In the genomic region with DNA sequence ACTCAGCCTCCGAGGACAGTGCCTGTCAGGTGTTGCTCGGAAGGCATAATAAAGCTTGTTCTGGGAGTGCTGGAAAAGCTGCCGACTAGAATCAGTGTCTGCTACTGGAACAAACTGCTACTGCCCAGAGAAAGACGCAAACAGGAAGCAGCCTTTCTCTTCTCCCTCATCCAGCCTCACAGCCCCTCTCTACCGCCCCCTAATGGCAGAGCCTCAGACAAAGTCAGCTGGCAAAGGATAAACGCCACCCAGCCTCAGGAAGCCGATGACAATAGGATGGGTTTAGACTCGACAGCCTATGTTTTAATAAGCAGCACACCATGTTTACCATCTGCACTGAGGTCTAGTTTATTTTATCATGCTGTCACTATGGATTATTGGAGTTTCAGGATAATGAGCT, we compare ENCODE assay signal across 8 cellular contexts.
A peak's percentile ranks its signal among the peaks of the same experiment; 100 is the strongest.
DNase-seq lines count a peak whose midpoint lies in the region; ATAC-seq and TF ChIP-seq lines count a peak whose summit lies in the region.

No MANE protein-coding gene starts in this region.

- no peak overlapping the region for H3K4me3 ChIP-seq in mesenchymal stem cell (ENCODE audit: insufficient read depth in 1 of 2, low read depth in 1 of 2, low read length in 2 of 2)

- peaks cover 0 to 9% of the 10 kb centered on the region in 2 experiments for H3K27me3 ChIP-seq in mesenchymal stem cell (ENCODE audit: control insufficient read depth in 1 of 2, insufficient read depth in 1 of 2, low read length in 2 of 2)

- no peak overlapping the region for H2BK5ac ChIP-seq in mesenchymal stem cell (ENCODE audit: low read depth, low read length, poor library complexity, severe bottlenecking)

- H3K4me3 Mint-ChIP-seq in MCF 10A (ENCODE audit: unreplicated experiment): no peak overlapping the region
- no peak overlapping the region for H3K4me3 Mint-ChIP-seq in activated CD4-positive, alpha-beta T cell treated with anti-CD3 and anti-CD28 coated beads, Interleukin-2, amount 10 ng/mL, durations not matched to agents 7 days and 5 days

- POLR2A ChIA-PET in MCF 10A (lab: Yijun Ruan, JAX): interaction anchor here (0.7 kb wide), 1 partner anchor 440 kb away, joined by 5 read pairs; no protein-coding TSS in a partner anchor
- POLR2A ChIA-PET in activated CD4-positive, alpha-beta T cell treated with anti-CD3 and anti-CD28 coated beads, Interleukin-2, amount 10 ng/mL, durations not matched to agents 7 days and 5 days (lab: Charles Lee): no interaction called here

- H3K79me1 ChIP-seq in mesenchymal stem cell (replicated peaks; ENCODE audit: low read length, poor library complexity, severe bottlenecking): no peaks in the 10 kb centered on the region

- no peak overlapping the region for H4K8ac ChIP-seq in mesenchymal stem cell (ENCODE audit: low read length)

- no peak overlapping the region for H3K4ac ChIP-seq in mesenchymal stem cell (ENCODE audit: low read depth in 1 of 2, low read length in 2 of 2)

- no peak overlapping the region for H3K27ac ChIP-seq in mesenchymal stem cell (ENCODE audit: low read length, poor library complexity, severe bottlenecking)

- H3K18ac ChIP-seq in mesenchymal stem cell (ENCODE audit: low read depth in 1 of 2, low read length in 2 of 2): no peak overlapping the region

- H3K4me1 Mint-ChIP-seq in MCF 10A (ENCODE audit: insufficient read depth, unreplicated experiment): peaks cover 8% of the 10 kb centered on the region
- no peaks in the 10 kb centered on the region for H3K4me1 Mint-ChIP-seq in activated CD4-positive, alpha-beta T cell treated with anti-CD3 and anti-CD28 coated beads, Interleukin-2, amount 10 ng/mL, durations not matched to agents 7 days and 5 days

- H3K23ac ChIP-seq in mesenchymal stem cell (ENCODE audit: low read length in 2 of 2): no peak overlapping the region

- DNase-seq in EL (peak; percentile 28), HuH-7.5 (ENCODE audit: low spot score) (peak; percentile 34), MCF 10A (ENCODE audit: unreplicated experiment) (peak; percentile 37), mesenchymal stem cell (peak; percentile 29)
- DNase-seq in effector CD4-positive, alpha-beta T cell: no peak
- no peak for DNase-seq in activated CD4-positive, alpha-beta T cell treated with anti-CD3 and anti-CD28 coated beads, Interleukin-2, amount 10 ng/mL, durations not matched to agents 7 days and 5 days

- H3K9ac ChIP-seq in mesenchymal stem cell (ENCODE audit: low read length): no peak overlapping the region

- no peak overlapping the region for H2AK5ac ChIP-seq in mesenchymal stem cell (ENCODE audit: low read length, severe bottlenecking)

- CTCF ChIA-PET in MCF 10A (lab: Yijun Ruan, JAX): interaction anchor here (0.6 to 1.7 kb wide), 5 partner anchors 10 to 442 kb away, joined by 3 to 11 read pairs (median 3); partner anchors contain the start of gene BAMBI
- CTCF ChIA-PET in activated CD4-positive, alpha-beta T cell treated with anti-CD3 and anti-CD28 coated beads, Interleukin-2, amount 10 ng/mL, durations not matched to agents 7 days and 5 days (lab: Charles Lee): interaction anchor here (0.7 kb wide), 1 partner anchor 300 kb away, joined by 3 read pairs; no protein-coding TSS in a partner anchor

- no peak overlapping the region for H4K91ac ChIP-seq in mesenchymal stem cell (ENCODE audit: low read length)

- peak overlapping the region; percentile 41 for H2BK15ac ChIP-seq in mesenchymal stem cell (ENCODE audit: low read depth, poor library complexity, severe bottlenecking)

- peak overlapping the region in 1 of 2 experiments; percentile 7 for H2BK12ac ChIP-seq in mesenchymal stem cell (ENCODE audit: low read length in 2 of 2)

- ATAC-seq in GM21723 (IDR thresholded peaks at IDR 0.05; ENCODE audit: unreplicated experiment) (no peak), GM21576 (IDR thresholded peaks at IDR 0.05; ENCODE audit: unreplicated experiment) (no peak)

- 73% methylated on average over 8 of the region's 8 CpGs for WGBS in mesenchymal stem cell

- peaks cover 8% of the 10 kb centered on the region for H3K9me3 Mint-ChIP-seq in MCF 10A (ENCODE audit: unreplicated experiment)
- H3K9me3 Mint-ChIP-seq in activated CD4-positive, alpha-beta T cell treated with anti-CD3 and anti-CD28 coated beads, Interleukin-2, amount 10 ng/mL, durations not matched to agents 7 days and 5 days: peaks cover 12% of the 10 kb centered on the region

- intact Hi-C loops in MCF 10A (cut with micrococcal nuclease): loop anchor here (10.0 kb wide), 1 partner anchor 55 kb away; no protein-coding TSS in a partner anchor

- H3K4me1 ChIP-seq in mesenchymal stem cell (ENCODE audit: control insufficient read depth, insufficient read depth, low read depth, low read length): no peaks in the 10 kb centered on the region

- peaks cover 30% of the 10 kb centered on the region for H3K9me3 ChIP-seq in mesenchymal stem cell (ENCODE audit: control insufficient read depth, low read length)

- no peak overlapping the region for H2BK120ac ChIP-seq in mesenchymal stem cell (ENCODE audit: low read depth, low read length)

- H2AFZ ChIP-seq in mesenchymal stem cell (ENCODE audit: low read depth, low read length): no peak overlapping the region

- peak overlapping the region; percentile 75 for H3K27ac Mint-ChIP-seq in MCF 10A (ENCODE audit: low read depth, unreplicated experiment)
- H3K27ac Mint-ChIP-seq in activated CD4-positive, alpha-beta T cell treated with anti-CD3 and anti-CD28 coated beads, Interleukin-2, amount 10 ng/mL, durations not matched to agents 7 days and 5 days: no peak overlapping the region

- no peak overlapping the region for H3K14ac ChIP-seq in mesenchymal stem cell (ENCODE audit: low read length in 2 of 2)

- TF ChIP-seq CTCF in MCF 10A (IDR thresholded peaks at IDR 0.05; ENCODE audit: unreplicated experiment): peak; percentile 21

- BruUV-seq in MCF 10A (replicated peaks; lab: Mats Ljungman, UMichigan): no TSS peak

- H3K27me3 Mint-ChIP-seq in MCF 10A (ENCODE audit: insufficient read depth, unreplicated experiment): no peaks in the 10 kb centered on the region
- no peaks in the 10 kb centered on the region for H3K27me3 Mint-ChIP-seq in activated CD4-positive, alpha-beta T cell treated with anti-CD3 and anti-CD28 coated beads, Interleukin-2, amount 10 ng/mL, durations not matched to agents 7 days and 5 days

- H3K36me3 ChIP-seq in mesenchymal stem cell (ENCODE audit: control insufficient read depth in 1 of 2, insufficient read depth in 2 of 2, low read depth in 1 of 2, low read length in 2 of 2): no peaks in the 10 kb centered on the region

- no peak overlapping the region for H3K4me2 ChIP-seq in mesenchymal stem cell (ENCODE audit: low read length, poor library complexity, severe bottlenecking)

- no peaks in the 10 kb centered on the region for H3K36me3 Mint-ChIP-seq in MCF 10A (ENCODE audit: insufficient read depth, unreplicated experiment)
- H3K36me3 Mint-ChIP-seq in activated CD4-positive, alpha-beta T cell treated with anti-CD3 and anti-CD28 coated beads, Interleukin-2, amount 10 ng/mL, durations not matched to agents 7 days and 5 days (ENCODE audit: low read depth): no peaks in the 10 kb centered on the region

Comparison
In these comparisons a context has a peak if more than half of its experiments do, and no peak if none do; other contexts are left out.
1. DNase-seq: peak in EL (single experiment), HuH-7.5 (single experiment), MCF 10A (single experiment) and mesenchymal stem cell (single experiment); none in effector CD4-positive, alpha-beta T cell (single experiment) and activated CD4-positive, alpha-beta T cell treated with anti-CD3 and anti-CD28 coated beads, Interleukin-2, amount 10 ng/mL, durations not matched to agents 7 days and 5 days (single experiment).